ENCODE assay signal across 1 cellular context in the genomic region with DNA sequence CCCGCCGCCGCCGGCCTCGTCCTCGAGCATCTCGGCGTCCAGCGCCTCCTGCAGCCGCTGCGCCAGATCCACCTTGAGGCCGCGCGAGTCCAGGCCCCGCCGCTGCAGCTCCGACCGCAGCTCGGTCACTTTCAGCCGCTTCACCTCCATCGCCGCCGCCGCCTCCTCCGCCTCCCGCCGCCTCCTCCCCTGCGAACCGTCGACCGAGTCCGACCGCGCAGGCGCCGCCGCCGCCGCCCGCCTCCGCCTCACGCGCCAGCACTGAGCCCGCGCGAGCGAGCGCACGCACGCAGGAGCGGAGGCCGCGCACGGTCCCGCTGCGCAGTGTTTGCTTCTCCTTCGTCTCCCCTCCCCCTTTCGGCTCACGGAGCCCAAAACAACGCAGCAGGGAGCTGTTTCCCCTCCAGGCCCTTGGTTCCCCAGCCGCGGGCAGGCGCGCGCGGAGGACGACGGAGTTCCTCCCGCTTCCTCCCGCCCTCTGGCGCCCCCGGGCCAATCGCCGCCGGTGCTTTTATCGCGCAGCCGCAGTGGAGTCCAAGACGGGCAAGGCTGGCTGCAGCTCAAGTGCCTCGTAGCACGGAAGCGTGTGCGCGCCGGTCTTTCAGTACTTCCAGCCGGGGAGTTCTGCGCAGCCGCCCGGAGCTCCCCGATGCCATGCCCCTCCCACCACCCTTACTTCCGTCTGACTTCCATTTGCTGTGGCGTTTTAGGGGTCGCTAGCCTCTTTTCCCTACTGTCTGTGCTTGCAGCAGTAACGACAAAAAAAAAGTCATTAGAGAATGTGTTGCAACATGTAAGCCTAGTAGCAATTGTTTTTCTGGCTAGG.
TF ChIP-seq lines count a peak whose summit lies in the region.

A gene (minus strand): TSS at position 451 of the 826 bp plus-strand sequence. CDS start 301 bp downstream, at position 150.

TF ChIP-seq in HEK293, 187 proteins besides CTCF, POLR2A, EP300 and RAD21 (continued from another document and continues in another):
- TF ChIP-seq, protein P1, sequence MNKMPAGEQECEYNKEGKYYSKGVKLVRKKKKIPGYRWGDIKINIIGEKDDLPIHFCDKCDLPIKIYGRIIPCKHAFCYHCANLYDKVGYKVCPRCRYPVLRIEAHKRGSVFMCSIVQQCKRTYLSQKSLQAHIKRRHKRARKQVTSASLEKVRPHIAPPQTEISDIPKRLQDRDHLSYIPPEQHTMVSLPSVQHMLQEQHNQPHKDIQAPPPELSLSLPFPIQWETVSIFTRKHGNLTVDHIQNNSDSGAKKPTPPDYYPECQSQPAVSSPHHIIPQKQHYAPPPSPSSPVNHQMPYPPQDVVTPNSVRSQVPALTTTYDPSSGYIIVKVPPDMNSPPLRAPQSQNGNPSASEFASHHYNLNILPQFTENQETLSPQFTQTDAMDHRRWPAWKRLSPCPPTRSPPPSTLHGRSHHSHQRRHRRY (tag by site-specific recombination; IDR thresholded peaks at IDR 0.05) = no peak
- TF ChIP-seq ZNF114 (tag by site-specific recombination; IDR thresholded peaks at IDR 0.05) (no peak), ZNF146 (tag by site-specific recombination; IDR thresholded peaks at IDR 0.05) (no peak), ZNF324 (tag by site-specific recombination; IDR thresholded peaks at IDR 0.05) (peak; percentile 79; the same call in 1 of the 2 replicates), ZNF366 (tag by site-specific recombination; conservative IDR thresholded peaks at IDR 0.05) (no peak), ZXDB (tag by site-specific recombination; IDR thresholded peaks at IDR 0.05) (peak; percentile 83), ZNF274 (IDR thresholded peaks at IDR 0.05; ENCODE audit: low read length) (no peak), ZNF274 (tag by site-specific recombination; IDR thresholded peaks at IDR 0.05; ENCODE audit: borderline replicate concordance) (no peak), ZNF529 (tag by site-specific recombination; IDR thresholded peaks at IDR 0.05; ENCODE audit: insufficient replicate concordance) (no peak), ZNF19 (tag by site-specific recombination; IDR thresholded peaks at IDR 0.05; ENCODE audit: low read depth) (no peak), GLI4 (tag by site-specific recombination; IDR thresholded peaks at IDR 0.05) (no peak), ZNF548 (tag by site-specific recombination; IDR thresholded peaks at IDR 0.05) (no peak), ZNF10 (tag by site-specific recombination; IDR thresholded peaks at IDR 0.05) (no peak), OSR2 (tag by site-specific recombination; IDR thresholded peaks at IDR 0.05) (no peak; the same call in 1 of the 2 replicates), ZBTB21 (tag by site-specific recombination; IDR thresholded peaks at IDR 0.05) (no peak), ZNF600 (tag by site-specific recombination; IDR thresholded peaks at IDR 0.05) (0 out of 2 replicates have a peak, but pooled peaks have one; percentile 53), MYNN (tag by site-specific recombination; IDR thresholded peaks at IDR 0.05; ENCODE audit: borderline replicate concordance) (no peak), ZNF121 (tag by site-specific recombination; IDR thresholded peaks at IDR 0.05) (no peak), ZNF394 (tag by site-specific recombination; IDR thresholded peaks at IDR 0.05; ENCODE audit: borderline replicate concordance) (no peak), BCL11B (tag by site-specific recombination; IDR thresholded peaks at IDR 0.05; ENCODE audit: low read depth) (no peak), ZFP41 (tag by site-specific recombination; IDR thresholded peaks at IDR 0.05; ENCODE audit: borderline replicate concordance) (no peak), ZNF664 (tag by site-specific recombination; IDR thresholded peaks at IDR 0.05) (no peak), ZSCAN30 (tag by site-specific recombination; IDR thresholded peaks at IDR 0.05) (peak; percentile 83), TRIM28 (IDR thresholded peaks at IDR 0.05; ENCODE audit: borderline replicate concordance, low read length) (peak; percentile 51; the same call in 1 of the 2 replicates), ZNF266 (tag by site-specific recombination; IDR thresholded peaks at IDR 0.05; ENCODE audit: low read depth) (no peak), HOXA7 (CRISPR knock-in tag; IDR thresholded peaks at IDR 0.05; ENCODE audit: borderline replicate concordance) (no peak), ZNF747 (tag by site-specific recombination; IDR thresholded peaks at IDR 0.05) (no peak), ZNF707 (tag by site-specific recombination; IDR thresholded peaks at IDR 0.05) (no peak), GFI1B (tag by site-specific recombination; IDR thresholded peaks at IDR 0.05) (no peak), ZNF311 (tag by site-specific recombination; IDR thresholded peaks at IDR 0.05; ENCODE audit: borderline replicate concordance) (no peak), SP2 (tag by site-specific recombination; IDR thresholded peaks at IDR 0.05) (peak; percentile 74), ZBTB17 (tag by site-specific recombination; IDR thresholded peaks at IDR 0.05) (no peak; the same call in 1 of the 2 replicates), ZNF776 (tag by site-specific recombination; IDR thresholded peaks at IDR 0.05; ENCODE audit: borderline replicate concordance) (peak; percentile 99), GLIS2 (tag by site-specific recombination; IDR thresholded peaks at IDR 0.05) (peak; percentile 42; the same call in 1 of the 2 replicates), REPIN1 (tag by site-specific recombination; IDR thresholded peaks at IDR 0.05; ENCODE audit: low read depth) (no peak), ZNF239 (tag by site-specific recombination; IDR thresholded peaks at IDR 0.05) (no peak), ZFHX2 (tag by site-specific recombination; conservative IDR thresholded peaks at IDR 0.05) (no peak; the same call in none of the 2 replicates), TCF7L2 (IDR thresholded peaks at IDR 0.05; ENCODE audit: borderline replicate concordance, low read depth, low read length) (no peak), ZNF544 (tag by site-specific recombination; IDR thresholded peaks at IDR 0.05) (no peak), ZNF292 (tag by site-specific recombination; IDR thresholded peaks at IDR 0.05; ENCODE audit: borderline replicate concordance, low read depth) (no peak), ZNF792 (tag by site-specific recombination; IDR thresholded peaks at IDR 0.05) (no peak), EGR2 (tag by site-specific recombination; IDR thresholded peaks at IDR 0.05; ENCODE audit: low read depth) (peak; percentile 16; the same call in 1 of the 2 replicates)
- TF ChIP-seq, protein P2, sequence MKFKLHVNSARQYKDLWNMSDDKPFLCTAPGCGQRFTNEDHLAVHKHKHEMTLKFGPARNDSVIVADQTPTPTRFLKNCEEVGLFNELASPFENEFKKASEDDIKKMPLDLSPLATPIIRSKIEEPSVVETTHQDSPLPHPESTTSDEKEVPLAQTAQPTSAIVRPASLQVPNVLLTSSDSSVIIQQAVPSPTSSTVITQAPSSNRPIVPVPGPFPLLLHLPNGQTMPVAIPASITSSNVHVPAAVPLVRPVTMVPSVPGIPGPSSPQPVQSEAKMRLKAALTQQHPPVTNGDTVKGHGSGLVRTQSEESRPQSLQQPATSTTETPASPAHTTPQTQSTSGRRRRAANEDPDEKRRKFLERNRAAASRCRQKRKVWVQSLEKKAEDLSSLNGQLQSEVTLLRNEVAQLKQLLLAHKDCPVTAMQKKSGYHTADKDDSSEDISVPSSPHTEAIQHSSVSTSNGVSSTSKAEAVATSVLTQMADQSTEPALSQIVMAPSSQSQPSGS (tag by site-specific recombination; IDR thresholded peaks at IDR 0.05; ENCODE audit: low read depth) = no peak
- TF ChIP-seq, protein P3, sequence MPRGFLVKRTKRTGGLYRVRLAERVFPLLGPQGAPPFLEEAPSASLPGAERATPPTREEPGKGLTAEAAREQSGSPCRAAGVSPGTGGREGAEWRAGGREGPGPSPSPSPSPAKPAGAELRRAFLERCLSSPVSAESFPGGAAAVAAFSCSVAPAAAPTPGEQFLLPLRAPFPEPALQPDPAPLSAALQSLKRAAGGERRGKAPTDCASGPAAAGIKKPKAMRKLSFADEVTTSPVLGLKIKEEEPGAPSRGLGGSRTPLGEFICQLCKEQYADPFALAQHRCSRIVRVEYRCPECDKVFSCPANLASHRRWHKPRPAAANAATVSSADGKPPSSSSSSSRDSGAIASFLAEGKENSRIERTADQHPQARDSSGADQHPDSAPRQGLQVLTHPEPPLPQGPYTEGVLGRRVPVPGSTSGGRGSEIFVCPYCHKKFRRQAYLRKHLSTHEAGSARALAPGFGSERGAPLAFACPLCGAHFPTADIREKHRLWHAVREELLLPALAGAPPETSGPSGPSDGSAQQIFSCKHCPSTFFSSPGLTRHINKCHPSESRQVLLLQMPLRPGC (tag by site-specific recombination; IDR thresholded peaks at IDR 0.05) = peak; percentile 69; the same call in 1 of the 2 replicates
- TF ChIP-seq, protein P4, sequence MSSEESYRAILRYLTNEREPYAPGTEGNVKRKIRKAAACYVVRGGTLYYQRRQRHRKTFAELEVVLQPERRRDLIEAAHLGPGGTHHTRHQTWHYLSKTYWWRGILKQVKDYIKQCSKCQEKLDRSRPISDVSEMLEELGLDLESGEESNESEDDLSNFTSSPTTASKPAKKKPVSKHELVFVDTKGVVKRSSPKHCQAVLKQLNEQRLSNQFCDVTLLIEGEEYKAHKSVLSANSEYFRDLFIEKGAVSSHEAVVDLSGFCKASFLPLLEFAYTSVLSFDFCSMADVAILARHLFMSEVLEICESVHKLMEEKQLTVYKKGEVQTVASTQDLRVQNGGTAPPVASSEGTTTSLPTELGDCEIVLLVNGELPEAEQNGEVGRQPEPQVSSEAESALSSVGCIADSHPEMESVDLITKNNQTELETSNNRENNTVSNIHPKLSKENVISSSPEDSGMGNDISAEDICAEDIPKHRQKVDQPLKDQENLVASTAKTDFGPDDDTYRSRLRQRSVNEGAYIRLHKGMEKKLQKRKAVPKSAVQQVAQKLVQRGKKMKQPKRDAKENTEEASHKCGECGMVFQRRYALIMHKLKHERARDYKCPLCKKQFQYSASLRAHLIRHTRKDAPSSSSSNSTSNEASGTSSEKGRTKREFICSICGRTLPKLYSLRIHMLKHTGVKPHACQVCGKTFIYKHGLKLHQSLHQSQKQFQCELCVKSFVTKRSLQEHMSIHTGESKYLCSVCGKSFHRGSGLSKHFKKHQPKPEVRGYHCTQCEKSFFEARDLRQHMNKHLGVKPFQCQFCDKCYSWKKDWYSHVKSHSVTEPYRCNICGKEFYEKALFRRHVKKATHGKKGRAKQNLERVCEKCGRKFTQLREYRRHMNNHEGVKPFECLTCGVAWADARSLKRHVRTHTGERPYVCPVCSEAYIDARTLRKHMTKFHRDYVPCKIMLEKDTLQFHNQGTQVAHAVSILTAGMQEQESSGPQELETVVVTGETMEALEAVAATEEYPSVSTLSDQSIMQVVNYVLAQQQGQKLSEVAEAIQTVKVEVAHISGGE (tag by site-specific recombination; conservative IDR thresholded peaks at IDR 0.05; ENCODE audit: low read depth) = peak; percentile 65
- TF ChIP-seq, protein P5, sequence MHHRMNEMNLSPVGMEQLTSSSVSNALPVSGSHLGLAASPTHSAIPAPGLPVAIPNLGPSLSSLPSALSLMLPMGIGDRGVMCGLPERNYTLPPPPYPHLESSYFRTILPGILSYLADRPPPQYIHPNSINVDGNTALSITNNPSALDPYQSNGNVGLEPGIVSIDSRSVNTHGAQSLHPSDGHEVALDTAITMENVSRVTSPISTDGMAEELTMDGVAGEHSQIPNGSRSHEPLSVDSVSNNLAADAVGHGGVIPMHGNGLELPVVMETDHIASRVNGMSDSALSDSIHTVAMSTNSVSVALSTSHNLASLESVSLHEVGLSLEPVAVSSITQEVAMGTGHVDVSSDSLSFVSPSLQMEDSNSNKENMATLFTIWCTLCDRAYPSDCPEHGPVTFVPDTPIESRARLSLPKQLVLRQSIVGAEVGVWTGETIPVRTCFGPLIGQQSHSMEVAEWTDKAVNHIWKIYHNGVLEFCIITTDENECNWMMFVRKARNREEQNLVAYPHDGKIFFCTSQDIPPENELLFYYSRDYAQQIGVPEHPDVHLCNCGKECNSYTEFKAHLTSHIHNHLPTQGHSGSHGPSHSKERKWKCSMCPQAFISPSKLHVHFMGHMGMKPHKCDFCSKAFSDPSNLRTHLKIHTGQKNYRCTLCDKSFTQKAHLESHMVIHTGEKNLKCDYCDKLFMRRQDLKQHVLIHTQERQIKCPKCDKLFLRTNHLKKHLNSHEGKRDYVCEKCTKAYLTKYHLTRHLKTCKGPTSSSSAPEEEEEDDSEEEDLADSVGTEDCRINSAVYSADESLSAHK (tag by site-specific recombination; IDR thresholded peaks at IDR 0.05) = peak; percentile 28; the same call in 1 of the 2 replicates
- TF ChIP-seq, protein P6, sequence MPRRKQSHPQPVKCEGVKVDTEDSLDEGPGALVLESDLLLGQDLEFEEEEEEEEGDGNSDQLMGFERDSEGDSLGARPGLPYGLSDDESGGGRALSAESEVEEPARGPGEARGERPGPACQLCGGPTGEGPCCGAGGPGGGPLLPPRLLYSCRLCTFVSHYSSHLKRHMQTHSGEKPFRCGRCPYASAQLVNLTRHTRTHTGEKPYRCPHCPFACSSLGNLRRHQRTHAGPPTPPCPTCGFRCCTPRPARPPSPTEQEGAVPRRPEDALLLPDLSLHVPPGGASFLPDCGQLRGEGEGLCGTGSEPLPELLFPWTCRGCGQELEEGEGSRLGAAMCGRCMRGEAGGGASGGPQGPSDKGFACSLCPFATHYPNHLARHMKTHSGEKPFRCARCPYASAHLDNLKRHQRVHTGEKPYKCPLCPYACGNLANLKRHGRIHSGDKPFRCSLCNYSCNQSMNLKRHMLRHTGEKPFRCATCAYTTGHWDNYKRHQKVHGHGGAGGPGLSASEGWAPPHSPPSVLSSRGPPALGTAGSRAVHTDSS (tag by site-specific recombination; IDR thresholded peaks at IDR 0.05) = no peak
- TF ChIP-seq, protein P7, sequence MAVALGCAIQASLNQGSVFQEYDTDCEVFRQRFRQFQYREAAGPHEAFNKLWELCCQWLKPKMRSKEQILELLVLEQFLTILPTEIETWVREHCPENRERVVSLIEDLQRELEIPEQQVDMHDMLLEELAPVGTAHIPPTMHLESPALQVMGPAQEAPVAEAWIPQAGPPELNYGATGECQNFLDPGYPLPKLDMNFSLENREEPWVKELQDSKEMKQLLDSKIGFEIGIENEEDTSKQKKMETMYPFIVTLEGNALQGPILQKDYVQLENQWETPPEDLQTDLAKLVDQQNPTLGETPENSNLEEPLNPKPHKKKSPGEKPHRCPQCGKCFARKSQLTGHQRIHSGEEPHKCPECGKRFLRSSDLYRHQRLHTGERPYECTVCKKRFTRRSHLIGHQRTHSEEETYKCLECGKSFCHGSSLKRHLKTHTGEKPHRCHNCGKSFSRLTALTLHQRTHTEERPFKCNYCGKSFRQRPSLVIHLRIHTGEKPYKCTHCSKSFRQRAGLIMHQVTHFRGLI (tag by site-specific recombination; IDR thresholded peaks at IDR 0.05) = no peak
- TF ChIP-seq, protein P8, sequence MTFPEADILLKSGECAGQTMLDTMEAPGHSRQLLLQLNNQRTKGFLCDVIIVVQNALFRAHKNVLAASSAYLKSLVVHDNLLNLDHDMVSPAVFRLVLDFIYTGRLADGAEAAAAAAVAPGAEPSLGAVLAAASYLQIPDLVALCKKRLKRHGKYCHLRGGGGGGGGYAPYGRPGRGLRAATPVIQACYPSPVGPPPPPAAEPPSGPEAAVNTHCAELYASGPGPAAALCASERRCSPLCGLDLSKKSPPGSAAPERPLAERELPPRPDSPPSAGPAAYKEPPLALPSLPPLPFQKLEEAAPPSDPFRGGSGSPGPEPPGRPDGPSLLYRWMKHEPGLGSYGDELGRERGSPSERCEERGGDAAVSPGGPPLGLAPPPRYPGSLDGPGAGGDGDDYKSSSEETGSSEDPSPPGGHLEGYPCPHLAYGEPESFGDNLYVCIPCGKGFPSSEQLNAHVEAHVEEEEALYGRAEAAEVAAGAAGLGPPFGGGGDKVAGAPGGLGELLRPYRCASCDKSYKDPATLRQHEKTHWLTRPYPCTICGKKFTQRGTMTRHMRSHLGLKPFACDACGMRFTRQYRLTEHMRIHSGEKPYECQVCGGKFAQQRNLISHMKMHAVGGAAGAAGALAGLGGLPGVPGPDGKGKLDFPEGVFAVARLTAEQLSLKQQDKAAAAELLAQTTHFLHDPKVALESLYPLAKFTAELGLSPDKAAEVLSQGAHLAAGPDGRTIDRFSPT (tag by site-specific recombination; IDR thresholded peaks at IDR 0.05) = peak; percentile 79
